In the genomic region with DNA sequence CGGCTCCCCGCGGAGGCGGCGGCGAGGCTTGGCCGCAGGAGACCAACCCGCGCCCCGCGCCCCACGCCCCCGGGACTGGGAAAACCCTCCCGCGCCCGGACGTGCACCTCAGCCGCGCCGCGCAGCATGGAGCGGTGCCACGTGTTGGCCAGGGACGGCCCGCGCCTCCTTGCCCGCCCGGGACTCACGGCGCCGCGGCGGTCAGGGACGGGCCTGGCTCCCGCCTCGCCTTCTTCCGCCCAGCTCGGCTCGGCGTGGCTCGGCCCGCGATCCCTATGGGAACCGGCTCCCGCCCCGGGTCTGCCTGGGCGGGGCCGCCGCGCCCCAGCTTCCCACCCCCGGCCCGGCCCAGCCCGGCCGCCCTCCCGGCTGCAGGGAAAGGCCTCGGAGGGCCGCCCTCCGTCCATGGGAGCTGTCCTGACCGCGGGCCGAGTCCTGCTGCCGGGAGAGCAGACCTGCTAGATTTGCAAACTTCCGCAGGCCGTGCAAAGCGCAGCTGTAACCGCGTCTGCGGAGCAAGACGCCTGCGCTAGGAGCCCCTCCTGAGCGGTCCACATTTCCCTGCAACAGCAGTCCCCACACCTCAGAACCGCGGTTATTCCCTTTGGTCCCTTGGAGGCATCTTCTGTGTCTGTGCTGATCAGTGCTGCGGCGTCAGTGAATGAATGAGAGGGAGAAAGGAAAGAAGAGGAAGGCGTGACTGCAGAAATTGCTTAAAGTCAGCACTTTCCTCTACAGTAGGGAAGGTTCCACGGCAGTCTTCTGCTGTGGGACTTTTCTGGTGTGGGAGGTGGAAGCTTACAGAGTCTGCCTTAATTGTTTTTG, we compare ENCODE assay signal across 8 cellular contexts. TPM values are rescaled to one million over a fixed set of nuclear protein-coding genes. Genes with fewer than 3 reads are reported as not detected.
DNase-seq lines count a peak whose midpoint lies in the region; ATAC-seq and TF ChIP-seq lines count a peak whose summit lies in the region.

A gene (minus strand): TSS at position 246 of the 825 bp plus-strand sequence. CDS start 1,013 bp downstream, outside the sequence.

- no peaks in the 10 kb centered on the region for H3K9me3 ChIP-seq in mesodermal cell (ENCODE audit: control insufficient read depth, low read length)

- H3K27ac ChIP-seq in mesodermal cell (ENCODE audit: low read depth, low read length, severe bottlenecking): peak within 1 kb of the TSS; percentile 67

- TF ChIP-seq CTCF in epithelial cell of esophagus (IDR thresholded peaks at IDR 0.05; ENCODE audit: insufficient read depth, low read depth, low read length, missing control alignments): no peak

- 1% methylated on average over 58 to 66 of the region's 77 CpGs for WGBS in mesodermal cell (ENCODE audit: insufficient coverage in 2 of 2), 2 experiments

- H3K4me3 ChIP-seq in epithelial cell of esophagus (ENCODE audit: low read length) (peak within 1 kb of the TSS; percentile 61), mesodermal cell (ENCODE audit: extremely low read depth, insufficient read depth, low read length, poor library complexity, severe bottlenecking) (peak within 1 kb of the TSS; percentile 55)

- H3K36me3 ChIP-seq in mesodermal cell (ENCODE audit: control insufficient read depth, insufficient read depth, low read length): no peaks in the 10 kb centered on the region

- DNase-seq in NOMO-1 (lab: John Stamatoyannopoulos, UW; ENCODE audit: unreplicated experiment in 2 of 2): peak; percentile 32 to 43
- DNase-seq in NOMO-1 treated with dmso at 0.1 percent for 144 hours (lab: John Stamatoyannopoulos, UW; ENCODE audit: unreplicated experiment): no peak
- DNase-seq in NCI-H460 (ENCODE audit: extremely low read depth, low read depth): peak; percentile 53
- DNase-seq in activated T-cell treated with anti-CD3 and anti-CD28 coated beads for 1 hour (ENCODE audit: low read depth): peak; percentile 11
- DNase-seq in epithelial cell of esophagus (ENCODE audit: low read depth): peak; percentile 67
- DNase-seq in stimulated activated CD8-positive, alpha-beta memory T cell treated with anti-CD3 and anti-CD28 coated beads, Interleukin-15, amount 100 ng/mL, for 4 hours (ENCODE audit: low read depth in 2 of 2): peak; percentile 12 to 30

- H3K4me1 ChIP-seq in mesodermal cell (ENCODE audit: control insufficient read depth, insufficient read depth, low read length, poor library complexity, severe bottlenecking): peaks cover 10% of the 10 kb centered on the region

- peak; percentile 70 for ATAC-seq in HG02885 (IDR thresholded peaks at IDR 0.05; ENCODE audit: poor library complexity, unreplicated experiment)

RNA-seq across cellular contexts. Expression of the gene that starts here (rescaled TPM):
- total RNA-seq in NCI-H460 (2014; rRNA removed; shearing (Covaris generic)): 65.5 and 157 TPM in 2 replicates
- polyA plus RNA-seq in NCI-H460 (2014; cell fraction: nucleus; rRNA removed): 8.0 and 17.2 TPM in 2 replicates
- polyA plus RNA-seq in mesodermal cell (2013, experiment 1 of 2): 15.9 TPM
- 12.3 TPM for polyA plus RNA-seq in mesodermal cell (2013, experiment 2 of 2)
